In the genomic region with DNA sequence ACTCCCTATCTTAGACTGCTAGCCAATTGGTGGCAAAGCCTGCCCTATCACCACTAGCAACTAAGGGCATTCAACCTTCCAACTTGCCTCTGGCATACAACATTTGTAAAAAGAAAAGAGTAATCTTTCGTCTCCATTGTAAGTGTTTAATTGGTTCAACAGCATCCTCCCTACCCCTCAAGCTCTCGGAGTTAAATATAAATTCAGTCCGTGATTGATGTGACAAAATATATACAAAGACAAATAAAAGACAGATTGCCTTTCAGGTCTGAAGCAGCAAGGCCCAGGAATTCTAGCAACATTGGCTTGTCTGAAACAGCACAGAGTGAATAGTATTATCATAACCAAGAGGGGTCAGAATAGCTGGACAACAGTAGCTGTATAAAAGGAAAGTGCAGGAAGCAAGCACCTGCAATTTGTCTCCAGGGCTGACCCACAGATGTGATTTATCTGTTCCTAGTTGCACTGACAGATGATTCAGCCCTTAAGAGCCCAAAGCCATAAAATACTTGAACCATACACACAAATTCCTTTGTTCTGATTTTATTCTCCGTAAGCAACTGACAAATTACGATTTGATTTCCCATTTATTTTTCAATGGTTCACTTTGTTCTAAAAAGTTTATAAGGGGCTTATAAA, we compare ENCODE assay signal across 13 cellular contexts. TPM values are rescaled to one million over a fixed set of nuclear protein-coding genes. Genes with fewer than 3 reads are reported as not detected.
A peak's percentile ranks its signal among the peaks of the same experiment; 100 is the strongest.
DNase-seq lines count a peak whose midpoint lies in the region; ATAC-seq and TF ChIP-seq lines count a peak whose summit lies in the region.
"Had no signal": no experiment of that assay in that cellular context is flagged by ENCODE, and none has a peak within 500 bp of the region (broad histone marks: within the 10 kb centered on the region; RNA-seq: fewer than 3 reads in every experiment).

No MANE protein-coding gene starts in this region.

- POLR2A ChIA-PET in IMR-90 (lab: Charles Lee; ENCODE audit: unreplicated experiment): no interaction called here

- no peak overlapping the region for H3K23ac ChIP-seq in IMR-90 (ENCODE audit: low read depth, low read length)

- TF ChIP-seq RAD21 in IMR-90 (IDR thresholded peaks at IDR 0.05; ENCODE audit: low read length): no peak

- H3K4me3 ChIP-seq in AG09309 (ENCODE audit: control insufficient read depth, low read depth, low read length) (no peak overlapping the region), IMR-90 (ENCODE audit: insufficient read depth, low read depth, low read length) (no peak overlapping the region), choroid plexus epithelial cell (ENCODE audit: low read depth, low read length) (no peak overlapping the region), WERI-Rb-1 (ENCODE audit: low read depth, low read length) (no peak overlapping the region)

- no peak overlapping the region for H3K56ac ChIP-seq in IMR-90 (ENCODE audit: extremely low read depth, insufficient read depth, low read length)

- H3K18ac ChIP-seq in IMR-90 (ENCODE audit: low read depth, low read length): peak overlapping the region; percentile 34; the same call in 1 of the 2 replicates

- peak; percentile 49; the same call in 1 of the 2 replicates for ATAC-seq in IMR-90 (ENCODE audit: low read depth)
- no peak for ATAC-seq in activated naive CD4-positive, alpha-beta T cell treated with anti-CD3 and anti-CD28 coated beads, Interleukin-2, amount 50 U/mL, for 72 hours

- H3K9ac ChIP-seq in IMR-90 (ENCODE audit: low read depth, low read length): no peak overlapping the region

- intact Hi-C loops in IMR-90 (cut with micrococcal nuclease): no loop called here

- BruUV-seq in IMR-90 (replicated peaks; lab: Mats Ljungman, UMichigan): no TSS peak

- no peaks in the 10 kb centered on the region for H3K9me3 Mint-ChIP-seq in activated naive CD4-positive, alpha-beta T cell treated with anti-CD3 and anti-CD28 coated beads, Interleukin-2, amount 50 U/mL, for 72 hours
- H3K9me3 Mint-ChIP-seq: CD4-positive, alpha-beta T cell had no signal

- H3K36me3 Mint-ChIP-seq in activated naive CD4-positive, alpha-beta T cell treated with anti-CD3 and anti-CD28 coated beads, Interleukin-2, amount 50 U/mL, for 72 hours: no peaks in the 10 kb centered on the region

- peaks cover 2% of the 10 kb centered on the region; the same call in 1 of the 2 replicates for H3K9me1 ChIP-seq in IMR-90 (ENCODE audit: insufficient read depth, low read length)

- dilution Hi-C loops in IMR-90 (cut with HindIII; ENCODE audit: low sequenced_read_pairs, unreplicated experiment): no loop called here

- H2BK20ac ChIP-seq in IMR-90 (ENCODE audit: low read depth, low read length): no peak overlapping the region; the same call in 1 of the 2 replicates

- in situ Hi-C loops in IMR-90 (cut with MboI; ENCODE audit: low sequenced_read_pairs): no loop called here

- H4K8ac ChIP-seq in IMR-90 (ENCODE audit: low read depth in 2 of 2, low read length in 2 of 2): 0 out of 4 replicates have a peak overlapping the region, but pooled peaks of 1 of the 2 experiments have one; percentile 86

- H4K91ac ChIP-seq in IMR-90 (ENCODE audit: insufficient read depth, low read depth, low read length): no peak overlapping the region

- H2BK5ac ChIP-seq in IMR-90 (ENCODE audit: low read depth, low read length, poor library complexity, severe bottlenecking): peak overlapping the region; percentile 84

- H3K4me1 ChIP-seq in IMR-90 (ENCODE audit: control insufficient read depth, insufficient read depth, low read length): peaks cover 15% of the 10 kb centered on the region

- H3K27me3 ChIP-seq in IMR-90 (ENCODE audit: control insufficient read depth, insufficient read depth, low read length) (no peaks in the 10 kb centered on the region), WERI-Rb-1 (ENCODE audit: insufficient read depth, low read depth, severe bottlenecking) (no peaks in the 10 kb centered on the region)

- H3K9me3 ChIP-seq in IMR-90 (ENCODE audit: control insufficient read depth, insufficient read depth, low read length): no peaks in the 10 kb centered on the region
- no peaks in the 10 kb centered on the region for H3K9me3 ChIP-seq in WERI-Rb-1 (ENCODE audit: severe bottlenecking)

- H3K27ac ChIP-seq in IMR-90 (ENCODE audit: insufficient read depth, low read length) (no peak overlapping the region), WERI-Rb-1 (no peak overlapping the region)

- H3K36me3 ChIP-seq in IMR-90 (ENCODE audit: control insufficient read depth, insufficient read depth, low read length) (no peaks in the 10 kb centered on the region), WERI-Rb-1 (no peaks in the 10 kb centered on the region)

- CTCF ChIA-PET in IMR-90 (lab: Yijun Ruan, JAX): interaction anchor here (0.6 kb wide), 1 partner anchor 41 kb away, joined by 3 read pairs; no protein-coding TSS in a partner anchor

- no peak overlapping the region for H3K14ac ChIP-seq in IMR-90 (replicated peaks; ENCODE audit: low read depth, low read length)

- TF ChIP-seq POLR2A in IMR-90 (IDR thresholded peaks at IDR 0.05; ENCODE audit: low read depth, low read length): no peak

- H4K20me1 ChIP-seq in IMR-90 (ENCODE audit: insufficient read depth, low read length): no peaks in the 10 kb centered on the region

- no CpG with 5 or more reads among the region's 5 CpGs for WGBS in IMR-90 (ENCODE audit: extremely low coverage in 2 of 2, insufficient read length in 1 of 2), 2 experiments

- H4K5ac ChIP-seq in IMR-90 (ENCODE audit: low read depth, low read length): no peak overlapping the region

- no peak overlapping the region for H3K27ac Mint-ChIP-seq in activated naive CD4-positive, alpha-beta T cell treated with anti-CD3 and anti-CD28 coated beads, Interleukin-2, amount 50 U/mL, for 72 hours
- H3K27ac Mint-ChIP-seq: CD4-positive, alpha-beta T cell had no signal

- no peak overlapping the region for H2AK5ac ChIP-seq in IMR-90 (ENCODE audit: low read depth, low read length)

- H3K79me1 ChIP-seq in IMR-90 (ENCODE audit: low read depth in 1 of 2, low read length in 2 of 2): no peaks in the 10 kb centered on the region

- H2AFZ ChIP-seq in IMR-90 (replicated peaks; ENCODE audit: low read length, poor library complexity): no peak overlapping the region

- H3K4me2 ChIP-seq in IMR-90 (ENCODE audit: low read depth, low read length): peak overlapping the region; percentile 19; the same call in 1 of the 2 replicates

- peak; percentile 86 for DNase-seq in AG09309 (ENCODE audit: low read depth)
- peak; percentile 83 for DNase-seq in IMR-90
- peak; percentile 67 for DNase-seq in choroid plexus epithelial cell (ENCODE audit: low read depth)
- peak; percentile 80 for DNase-seq in left kidney (ENCODE audit: low read depth, low spot score)
- no peak for DNase-seq in ureter (ENCODE audit: low spot score)
- no peak for DNase-seq in activated naive CD4-positive, alpha-beta T cell treated with anti-CD3 and anti-CD28 coated beads, Interleukin-2, amount 50 U/mL, for 72 hours (ENCODE audit: low spot score in 2 of 2)
- no peak for DNase-seq in NCI-H2227 (lab: John Stamatoyannopoulos, UW; ENCODE audit: unreplicated experiment)
- no peak for DNase-seq in WERI-Rb-1
- DNase-seq: activated CD4-positive, alpha-beta T cell treated with anti-CD3 and anti-CD28 coated beads for 1 hour; activated gamma-delta T cell; CD4-positive, alpha-beta T cell; NCI-H187 treated with DMSO at 0.1 percent for 48 hours; occipital lobe had no signal

- peak overlapping the region; percentile 15; the same call in 1 of the 2 replicates for H2BK120ac ChIP-seq in IMR-90 (ENCODE audit: low read depth, low read length)

- TF ChIP-seq CTCF in AG09309 (IDR thresholded peaks at IDR 0.05; ENCODE audit: control insufficient read depth, insufficient read depth, low read depth, low read length, missing control alignments): no peak
- no peak for TF ChIP-seq CTCF in IMR-90 (conservative IDR thresholded peaks at IDR 0.05; ENCODE audit: low read depth, low read length)
- TF ChIP-seq CTCF in choroid plexus epithelial cell (conservative IDR thresholded peaks at IDR 0.05; ENCODE audit: low read depth, low read length): no peak
- TF ChIP-seq CTCF in WERI-Rb-1 (IDR thresholded peaks at IDR 0.05; ENCODE audit: low read depth, low read length): no peak

- no peak overlapping the region for H2AK9ac ChIP-seq in IMR-90 (replicated peaks; ENCODE audit: low read depth, low read length, poor library complexity)

- H2BK15ac ChIP-seq in IMR-90 (ENCODE audit: low read depth, low read length): no peak overlapping the region

- H3K4ac ChIP-seq in IMR-90 (ENCODE audit: low read depth, low read length): no peak overlapping the region

TF ChIP-seq in IMR-90, 13 proteins besides CTCF, POLR2A, EP300 and RAD21:
- TF ChIP-seq RCOR1 (IDR thresholded peaks at IDR 0.05; ENCODE audit: insufficient replicate concordance, low read length): no peak
- 0 out of 2 replicates have a peak, but pooled peaks have one; percentile 22 for TF ChIP-seq FOS (IDR thresholded peaks at IDR 0.05; ENCODE audit: low read depth, low read length)
- no peak for TF ChIP-seq CEBPB (IDR thresholded peaks at IDR 0.05; ENCODE audit: low read depth, low read length)

RNA-seq across cellular contexts. Expression of gene ANKRD1, which starts 47.7 kb away (rescaled TPM):
- total RNA-seq in IMR-90 (2012; rRNA removed): 10.8 and 19.4 TPM in 2 replicates
- 7.4 and 8.0 TPM in 2 replicates for polyA plus RNA-seq in IMR-90 (2012; rRNA removed)
- polyA plus RNA-seq in IMR-90 (2012; cell fraction: cytosol; rRNA removed): 1.1 and 2.0 TPM in 2 replicates
- polyA plus RNA-seq in IMR-90 (2012; cell fraction: nucleus; rRNA removed; ENCODE audit: low replicate concordance): 1.7 and 5.4 TPM in 2 replicates
- 0.62 TPM for total RNA-seq in ureter
- total RNA-seq in activated naive CD4-positive, alpha-beta T cell treated with anti-CD3 and anti-CD28 coated beads, Interleukin-2, amount 50 U/mL, for 72 hours: not detected
- total RNA-seq: CD4-positive, alpha-beta T cell; occipital lobe had no signal

Comparison
In these comparisons a context has a peak if more than half of its experiments do, and no peak if none do; other contexts are left out.
1. DNase-seq: peak in AG09309 (single experiment), IMR-90 (single experiment), choroid plexus epithelial cell (single experiment) and left kidney (single experiment); none in ureter (single experiment), activated naive CD4-positive, alpha-beta T cell treated with anti-CD3 and anti-CD28 coated beads, Interleukin-2, amount 50 U/mL, for 72 hours (0 of 2), NCI-H2227 (single experiment) and WERI-Rb-1 (single experiment).